Comparison of ENCODE assay signal across 1 cellular context in genomic region chr2:171566099-171566498, GRCh38.
TF ChIP-seq lines count a peak whose summit lies in the region.

No MANE protein-coding gene starts in this region.

TF ChIP-seq in HepG2, 621 proteins besides CTCF, POLR2A, EP300 and RAD21 (continued from another document):
- TF ChIP-seq CEBPB (IDR thresholded peaks at IDR 0.05; ENCODE audit: borderline replicate concordance, low read depth, low read length) (peak; percentile 56; the same call in 1 of the 2 replicates), TFAP4 (IDR thresholded peaks at IDR 0.05; ENCODE audit: borderline replicate concordance, low read depth) (peak; percentile 62; the same call in 1 of the 2 replicates), ZKSCAN1 (IDR thresholded peaks at IDR 0.05; ENCODE audit: low read length) (no peak), CEBPG (CRISPR knock-in tag; IDR thresholded peaks at IDR 0.05) (peak; percentile 52), ZNF850 (CRISPR knock-in tag; conservative IDR thresholded peaks at IDR 0.05) (no peak), ZNF598 (CRISPR knock-in tag; IDR thresholded peaks at IDR 0.05; ENCODE audit: borderline replicate concordance) (no peak)
TF ChIP-seq in HepG2: peak in this region for 4.
